Comparison of ENCODE assay signal across 11 cellular contexts in the genomic region with DNA sequence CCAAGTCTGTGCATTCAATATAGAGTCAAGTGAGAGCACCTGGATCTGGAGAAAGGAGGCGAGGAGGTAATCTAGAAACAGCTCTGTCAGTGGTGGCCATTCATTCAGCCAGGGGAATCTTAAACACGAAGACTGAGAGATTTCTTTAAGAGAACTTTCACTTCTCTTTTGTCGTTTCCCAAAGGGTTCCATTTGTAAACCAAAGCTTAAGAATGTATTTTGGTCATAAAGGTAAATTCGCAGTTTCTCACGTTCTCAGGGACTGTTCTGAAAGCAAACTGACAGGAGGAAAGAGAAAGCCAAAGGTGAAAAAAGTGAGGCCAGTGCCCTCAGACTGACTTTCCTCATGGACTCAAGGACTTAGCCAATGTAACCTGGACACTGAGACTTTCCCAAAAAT.
DNase-seq lines count a peak whose midpoint lies in the region; ATAC-seq, FAIRE-seq and TF ChIP-seq lines count a peak whose summit lies in the region.
"Had no signal": no experiment of that assay in that cellular context is flagged by ENCODE, and none has a peak within 500 bp of the region (broad histone marks: within the 10 kb centered on the region; RNA-seq: fewer than 3 reads in every experiment).

No MANE protein-coding gene starts in this region.

- peak; percentile 85 for FAIRE-seq in GM12892 (lab: Jason Lieb, UNC)

- no peak for TF ChIP-seq POLR2A in GM12892 (IDR thresholded peaks at IDR 0.05; ENCODE audit: low read depth, low read length)

- ATAC-seq in GM19455 (IDR thresholded peaks at IDR 0.05; ENCODE audit: unreplicated experiment): peak; percentile 71
- peak; percentile 86 for ATAC-seq in HG02885 (IDR thresholded peaks at IDR 0.05; ENCODE audit: poor library complexity, unreplicated experiment)
- peak; percentile 78 for ATAC-seq in HG03571 (IDR thresholded peaks at IDR 0.05; ENCODE audit: unreplicated experiment)
- ATAC-seq in esophagus mucosa: no peak

- no peak for DNase-seq in GM12892 (ENCODE audit: insufficient read length)
- DNase-seq in DMS 273 (lab: John Stamatoyannopoulos, UW; ENCODE audit: unreplicated experiment): no peak
- DNase-seq in activated naive CD4-positive, alpha-beta T cell treated with anti-CD3 and anti-CD28 coated beads, Interleukin-2, amount 50 U/mL, for 16 hours: no peak
- no peak for DNase-seq in KG1 (lab: John Stamatoyannopoulos, UW)
- DNase-seq: activated CD4-positive, alpha-beta T cell treated with anti-CD3 and anti-CD28 coated beads for 1 hour; activated naive CD4-positive, alpha-beta T cell treated with anti-CD3 and anti-CD28 coated beads for 36 hours; NCI-H2107 had no signal
